ENCODE assay signal across 15 cellular contexts in the genomic region with DNA sequence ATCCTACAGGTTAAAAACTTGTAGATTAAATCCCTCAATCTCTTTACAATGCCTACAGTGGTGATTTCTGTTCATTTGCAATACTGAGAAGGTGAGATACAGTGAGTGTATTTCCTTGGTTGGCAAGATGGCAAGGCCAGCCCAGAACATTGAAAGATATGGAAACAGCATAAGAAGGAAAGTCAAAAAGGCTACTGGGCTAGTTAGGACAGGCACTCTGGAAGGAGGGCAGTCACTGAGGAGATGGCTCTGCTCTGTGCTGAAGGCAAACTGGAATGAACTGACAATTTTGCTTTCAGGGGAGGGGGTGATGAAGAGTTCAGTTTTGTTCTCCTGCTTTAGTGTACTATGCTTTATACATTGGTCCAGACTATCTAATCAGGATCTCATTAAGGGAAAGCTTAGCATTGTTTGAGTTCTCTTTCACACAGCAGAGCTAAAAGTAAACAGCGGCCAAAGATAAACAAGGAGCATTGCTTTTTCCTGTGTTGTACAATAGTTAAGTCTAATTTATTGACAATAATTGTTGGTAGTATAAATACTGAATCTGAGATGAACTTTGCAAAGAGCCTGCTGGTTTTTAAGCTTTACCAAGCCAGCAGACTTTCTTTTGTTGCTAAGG.
DNase-seq lines count a peak whose midpoint lies in the region; ATAC-seq and TF ChIP-seq lines count a peak whose summit lies in the region.
"Had no signal": no experiment of that assay in that cellular context is flagged by ENCODE, and none has a peak within 500 bp of the region (broad histone marks: within the 10 kb centered on the region; RNA-seq: fewer than 3 reads in every experiment).

No MANE protein-coding gene starts in this region.

- H2AK5ac ChIP-seq in mesendoderm (ENCODE audit: low read length): no peak overlapping the region

- H3K23ac ChIP-seq in mesendoderm (ENCODE audit: low read length): peak overlapping the region; percentile 12

- no peak overlapping the region for H2BK120ac ChIP-seq in mesendoderm (ENCODE audit: low read depth, low read length)

- no peaks in the 10 kb centered on the region for H3K79me1 ChIP-seq in mesendoderm (ENCODE audit: low read length)

- no peak overlapping the region for H3K27ac Mint-ChIP-seq in natural killer cell
- H3K27ac Mint-ChIP-seq: immature natural killer cell had no signal

- no peak overlapping the region for H3K4me3 Mint-ChIP-seq in natural killer cell
- H3K4me3 Mint-ChIP-seq: activated T-cell treated with anti-CD3 and anti-CD28 coated beads, Interleukin-2, amount 50 U/mL, for 4 hours; immature natural killer cell had no signal

- no peak overlapping the region for H4K5ac ChIP-seq in mesendoderm (ENCODE audit: low read length)

- H3K56ac ChIP-seq in mesendoderm (ENCODE audit: low read length): peak overlapping the region; percentile 35

- ATAC-seq in body of pancreas (peak; percentile 15), natural killer cell (no peak)
- ATAC-seq: activated T-cell treated with anti-CD3 and anti-CD28 coated beads, Interleukin-2, amount 50 U/mL, for 4 hours had no signal

- H3K27me3 Mint-ChIP-seq in natural killer cell (ENCODE audit: low read depth in 2 of 2): peaks cover 3 to 7% of the 10 kb centered on the region in 2 donors

- TF ChIP-seq CTCF in 22Rv1 (IDR thresholded peaks at IDR 0.05) (no peak), LNCaP clone FGC (IDR thresholded peaks at IDR 0.05; ENCODE audit: control insufficient read depth, extremely low read depth, insufficient read depth) (no peak), body of pancreas (IDR thresholded peaks at IDR 0.05) (no peak), natural killer cell (IDR thresholded peaks at IDR 0.05) (no peak), esophagus squamous epithelium (IDR thresholded peaks at IDR 0.05) (no peak)

- no peaks in the 10 kb centered on the region for H3K4me1 Mint-ChIP-seq in natural killer cell
- H3K4me1 Mint-ChIP-seq: immature natural killer cell had no signal

- H3K9me3 Mint-ChIP-seq in natural killer cell: no peaks in the 10 kb centered on the region
- H3K9me3 Mint-ChIP-seq: activated T-cell treated with anti-CD3 and anti-CD28 coated beads, Interleukin-2, amount 50 U/mL, for 4 hours; immature natural killer cell had no signal

- intact Hi-C loops in body of pancreas (cut with DNase I): no loop called here
- intact Hi-C loops in natural killer cell (cut with micrococcal nuclease): no loop called here
- intact Hi-C loops in esophagus squamous epithelium (cut with DNase I): no loop called here

- no peaks in the 10 kb centered on the region for H3K9me3 ChIP-seq in body of pancreas
- no peaks in the 10 kb centered on the region for H3K9me3 ChIP-seq in esophagus squamous epithelium
- H3K9me3 ChIP-seq: upper lobe of left lung had no signal

- H3K36me3 ChIP-seq in body of pancreas (replicated peaks in 1 of 2; ENCODE audit: insufficient read depth in 1 of 2, low read depth in 2 of 2): no peaks in the 10 kb centered on the region
- H3K36me3 ChIP-seq in mesendoderm (ENCODE audit: control insufficient read depth, insufficient read depth, low read length): no peaks in the 10 kb centered on the region
- no peaks in the 10 kb centered on the region for H3K36me3 ChIP-seq in H7 (replicated peaks; ENCODE audit: control insufficient read depth, insufficient read depth, low read length)
- H3K36me3 ChIP-seq in esophagus squamous epithelium: no peaks in the 10 kb centered on the region
- H3K36me3 ChIP-seq: upper lobe of left lung had no signal

- H3K18ac ChIP-seq in mesendoderm (ENCODE audit: low read length): no peak overlapping the region

- no peaks in the 10 kb centered on the region for H3K79me2 ChIP-seq in mesendoderm (ENCODE audit: control insufficient read depth, insufficient read depth, low read length)

- no peak overlapping the region for H4K8ac ChIP-seq in mesendoderm (ENCODE audit: low read depth, low read length)

- no peak overlapping the region for H3K4ac ChIP-seq in mesendoderm (ENCODE audit: low read depth, low read length)

- H2BK15ac ChIP-seq in mesendoderm (replicated peaks; ENCODE audit: low read depth): no peak overlapping the region

- peak overlapping the region; percentile 82 for H3K27ac ChIP-seq in 22Rv1
- H3K27ac ChIP-seq in body of pancreas: peak overlapping the region in 1 of 4 donors; percentile 6
- H3K27ac ChIP-seq in mesendoderm (ENCODE audit: low read depth, low read length): no peak overlapping the region
- peak overlapping the region in 2 of 4 donors; percentile 4 to 27 for H3K27ac ChIP-seq in esophagus squamous epithelium

- no peak overlapping the region for H2BK5ac ChIP-seq in mesendoderm (ENCODE audit: low read length)

- WGBS in body of pancreas, 2 donors: 30 to 48% methylated on average over 1 of the region's 1 CpG
- no CpG with 5 or more reads among the region's 1 CpG for WGBS in mesendoderm (ENCODE audit: extremely low coverage, insufficient coverage, low lambda C conversion rate)
- WGBS in esophagus squamous epithelium, 2 donors: 77 to 88% methylated on average over 1 of the region's 1 CpG

- no peak for TF ChIP-seq POLR2A in body of pancreas (IDR thresholded peaks at IDR 0.05)
- TF ChIP-seq POLR2A in esophagus squamous epithelium (IDR thresholded peaks at IDR 0.05): no peak

- H3K4me1 ChIP-seq in body of pancreas (peaks cover 30% of the 10 kb centered on the region), mesendoderm (ENCODE audit: control insufficient read depth, low read depth, low read length) (peaks cover 5% of the 10 kb centered on the region), esophagus squamous epithelium (peaks cover 0 to 32% (median 0%) of the 10 kb centered on the region in 3 donors)

- H3K4me3 ChIP-seq in LNCaP clone FGC (ENCODE audit: low read depth, low read length) (0 out of 2 replicates have a peak overlapping the region, but pooled peaks have one; percentile 3), body of pancreas (no peak overlapping the region), mesendoderm (ENCODE audit: low read length) (no peak overlapping the region), H7 (ENCODE audit: insufficient read depth, low read depth, low read length) (no peak overlapping the region), esophagus squamous epithelium (no peak overlapping the region)
- H3K4me3 ChIP-seq: upper lobe of left lung had no signal

- DNase-seq in LNCaP clone FGC (ENCODE audit: low read depth) (no peak), body of pancreas (peak in 1 of 4 donors; percentile 18), mesendoderm (peak; percentile 26), D341Med (ENCODE audit: low spot score) (no peak), H7 (no peak), natural killer cell (no peak), esophagus squamous epithelium (lab: John Stamatoyannopoulos, UW) (no peak)
- DNase-seq: activated CD4-positive, alpha-beta T cell treated with anti-CD3 and anti-CD28 coated beads, Interleukin-2, amount 50 U/mL, for 4 hours; activated T-cell treated with anti-CD3 and anti-CD28 coated beads, Interleukin-2, amount 50 U/mL, for 4 hours; HCEC 1CT; immature natural killer cell; NCI-H1105; stimulated activated CD4-positive, alpha-beta T cell treated with anti-CD3 and anti-CD28 coated beads, Interleukin-4, amount 100 ng/mL, for 4 hours; upper lobe of left lung had no signal

- H3K27me3 ChIP-seq in body of pancreas (no peaks in the 10 kb centered on the region), mesendoderm (ENCODE audit: insufficient read depth, low read length, poor library complexity) (no peaks in the 10 kb centered on the region), H7 (ENCODE audit: control insufficient read depth, insufficient read depth, low read length) (no peaks in the 10 kb centered on the region), esophagus squamous epithelium (no peaks in the 10 kb centered on the region)
- H3K27me3 ChIP-seq: upper lobe of left lung had no signal

- H3K36me3 Mint-ChIP-seq in natural killer cell: no peaks in the 10 kb centered on the region
- H3K36me3 Mint-ChIP-seq: immature natural killer cell had no signal

- no peak overlapping the region for H3K9ac ChIP-seq in mesendoderm (ENCODE audit: low read length)

- H3K4me2 ChIP-seq in mesendoderm (ENCODE audit: low read length): no peak overlapping the region
